In genomic region chr9:97518909-97519307, GRCh38 we compare ENCODE assay signal across 8 cellular contexts. TPM values are rescaled to one million over a fixed set of nuclear protein-coding genes. Genes with fewer than 3 reads are reported as not detected.
DNase-seq lines count a peak whose midpoint lies in the region; TF ChIP-seq lines count a peak whose summit lies in the region.
"Had no signal": no experiment of that assay in that cellular context is flagged by ENCODE, and none has a peak within 500 bp of the region (broad histone marks: within the 10 kb centered on the region; RNA-seq: fewer than 3 reads in every experiment).

No MANE protein-coding gene starts in this region.

- no peaks in the 10 kb centered on the region for H4K20me1 ChIP-seq in PC-9 (ENCODE audit: insufficient read depth)

- H3K4me3 ChIP-seq in HFF-Myc (replicated peaks; ENCODE audit: low read depth, low read length) (no peak overlapping the region), PC-9 (no peak overlapping the region; the same call in 1 of the 2 replicates), suprapubic skin (no peak overlapping the region)

- CTCF ChIA-PET in PC-9 (lab: Charles Lee) = interaction anchor here (0.6 to 1.1 kb wide), 3 partner anchors 17 to 1754 kb away, joined by 3 to 5 read pairs (median 3); partner anchors contain the start of gene TMOD1

- H3K27me3 ChIP-seq in PC-9 (ENCODE audit: insufficient read depth, low read depth) = no peaks in the 10 kb centered on the region
- H3K27me3 ChIP-seq in suprapubic skin = no peaks in the 10 kb centered on the region

- no peak for TF ChIP-seq EP300 in suprapubic skin (IDR thresholded peaks at IDR 0.05)

- TF ChIP-seq POLR2A in suprapubic skin (IDR thresholded peaks at IDR 0.05) = no peak

- POLR2A ChIA-PET in PC-9 (lab: Charles Lee; ENCODE audit: unreplicated experiment) = interaction anchor here (0.6 to 0.7 kb wide), 3 partner anchors 9 to 1133 kb away, joined by 3 to 6 read pairs (median 5); no protein-coding TSS in a partner anchor

- DNase-seq in HFF-Myc (ENCODE audit: extremely low read depth, low read depth) (peak; percentile 63), PC-9 (peak; percentile 71 to 95), glomerular visceral epithelial cell (ENCODE audit: extremely low spot score) (peak; percentile 68), suprapubic skin (ENCODE audit: low spot score in 2 of 2) (no peak), NCI-H1048 (lab: John Stamatoyannopoulos, UW) (no peak)
- DNase-seq in stimulated activated CD8-positive, alpha-beta memory T cell treated with anti-CD3 and anti-CD28 coated beads, Interleukin-4, amount 100 ng/mL, for 48 hours = no peak
- no peak for DNase-seq in stimulated activated CD4-positive, alpha-beta T cell treated with anti-CD3 and anti-CD28 coated beads, Interleukin-12 subunit alpha, Interleukin-12 subunit beta, amount 100 ng/mL, for 4 hours
- DNase-seq: stimulated activated CD4-positive, alpha-beta T cell treated with anti-CD3 and anti-CD28 coated beads, Interleukin-4, amount 100 ng/mL, for 4 hours had no signal

- H3K9me3 ChIP-seq in PC-9 (ENCODE audit: insufficient read depth, low read depth) (no peaks in the 10 kb centered on the region), suprapubic skin (no peaks in the 10 kb centered on the region)

- H3K79me2 ChIP-seq in PC-9 (ENCODE audit: low read depth) = no peaks in the 10 kb centered on the region

- peak overlapping the region; percentile 60; the same call in 1 of the 2 replicates for H2AFZ ChIP-seq in PC-9

- intact Hi-C loops in PC-9 (cut with micrococcal nuclease; ENCODE audit: unreplicated experiment) = loop anchor here (1.0 kb wide), 1 partner anchor 10 kb away; no protein-coding TSS in a partner anchor

- 17% methylated on average over 6 of the region's 6 CpGs for WGBS in suprapubic skin

- TF ChIP-seq CTCF in HFF-Myc (IDR thresholded peaks at IDR 0.05; ENCODE audit: low read depth, low read length, missing control alignments) = no peak
- no peak for TF ChIP-seq CTCF in PC-9 (conservative IDR thresholded peaks at IDR 0.05)
- no peak for TF ChIP-seq CTCF in suprapubic skin (IDR thresholded peaks at IDR 0.05)

- H3K27ac ChIP-seq in PC-9 (peak overlapping the region; percentile 68), suprapubic skin (peak overlapping the region; percentile 11)

- peaks cover 9% of the 10 kb centered on the region; the same call in 1 of the 2 replicates for H3F3A ChIP-seq in PC-9 (ENCODE audit: insufficient read depth, low read depth)

- BruUV-seq in PC-9 (replicated peaks; lab: Mats Ljungman, UMichigan) = no TSS peak

- H3K4me2 ChIP-seq in PC-9 = peak overlapping the region; percentile 58

- H3K4me1 ChIP-seq in PC-9 (replicated peaks; ENCODE audit: insufficient read depth) = peaks cover 24% of the 10 kb centered on the region
- H3K4me1 ChIP-seq in suprapubic skin = peaks cover 12% of the 10 kb centered on the region

- H3K36me3 ChIP-seq in PC-9 (ENCODE audit: low read depth) = no peaks in the 10 kb centered on the region
- H3K36me3 ChIP-seq in suprapubic skin = no peaks in the 10 kb centered on the region

- no peaks in the 10 kb centered on the region for H3K9me2 ChIP-seq in PC-9 (ENCODE audit: insufficient read depth)

RNA-seq across cellular contexts. Expression of gene TMOD1, which starts 17.4 kb away (rescaled TPM):
- 6.8 and 7.1 TPM in 2 replicates for total RNA-seq in PC-9 (2021)
- 1 to 10 TPM; 1.9 to 4.4 (median 4.0) TPM for total RNA-seq in suprapubic skin

Comparison
In these comparisons a context has a peak if more than half of its experiments do, and no peak if none do; other contexts are left out.
1. DNase-seq: peak in HFF-Myc (single experiment), PC-9 (2 of 2) and glomerular visceral epithelial cell (single experiment); none in suprapubic skin (0 of 2), NCI-H1048 (single experiment), stimulated activated CD8-positive, alpha-beta memory T cell treated with anti-CD3 and anti-CD28 coated beads, Interleukin-4, amount 100 ng/mL, for 48 hours (single experiment) and stimulated activated CD4-positive, alpha-beta T cell treated with anti-CD3 and anti-CD28 coated beads, Interleukin-12 subunit alpha, Interleukin-12 subunit beta, amount 100 ng/mL, for 4 hours (single experiment).